In the genomic region with DNA sequence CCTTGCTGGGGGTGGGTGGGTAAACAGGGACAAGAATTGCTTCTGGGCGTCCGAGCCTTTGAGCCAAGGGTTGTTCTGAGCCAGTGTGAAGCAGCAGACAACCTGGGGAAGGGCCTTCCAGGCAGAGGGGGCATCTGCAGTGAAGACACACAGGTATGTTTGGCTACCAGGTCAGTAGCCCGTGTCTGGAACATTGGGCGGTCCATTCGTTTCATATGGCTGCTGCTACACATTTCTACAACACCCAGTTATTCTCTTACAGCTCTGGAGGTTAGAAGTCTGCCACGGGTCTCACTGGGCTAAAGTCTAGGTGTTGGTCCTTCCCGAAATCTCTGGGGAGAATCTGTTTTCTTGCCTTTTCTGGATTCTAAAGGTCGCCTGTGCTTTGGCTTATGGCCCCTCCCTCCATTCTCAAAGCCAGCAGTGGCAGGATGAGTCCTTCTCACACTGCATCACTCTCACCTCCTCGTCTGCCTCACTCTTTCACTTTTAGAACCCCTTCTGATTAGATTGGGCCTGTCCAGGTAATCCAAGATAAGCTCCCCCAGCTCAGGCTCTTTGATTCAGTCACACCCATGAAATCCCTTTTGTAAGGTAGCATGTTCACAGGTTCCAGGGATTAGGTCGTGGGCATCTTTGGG, we compare ENCODE assay signal across 12 cellular contexts.
DNase-seq lines count a peak whose midpoint lies in the region; TF ChIP-seq lines count a peak whose summit lies in the region.
"Had no signal": no experiment of that assay in that cellular context is flagged by ENCODE, and none has a peak within 500 bp of the region (broad histone marks: within the 10 kb centered on the region; RNA-seq: fewer than 3 reads in every experiment).

No MANE protein-coding gene starts in this region.

- H3K4me1 Mint-ChIP-seq in Calu3 (ENCODE audit: low read depth, unreplicated experiment) (peaks cover 56% of the 10 kb centered on the region), chondrocyte (ENCODE audit: low read depth) (peaks cover 74% of the 10 kb centered on the region)

- 85 to 87% methylated on average over 10 of the region's 10 CpGs for WGBS in sigmoid colon, 2 donors

- H3K4me3 Mint-ChIP-seq in Calu3 (ENCODE audit: low read depth, unreplicated experiment) (no peak overlapping the region), chondrocyte (ENCODE audit: unreplicated experiment) (no peak overlapping the region)
- H3K4me3 Mint-ChIP-seq: CD4-positive, alpha-beta T cell had no signal

- no peaks in the 10 kb centered on the region for H3K9me3 ChIP-seq in KOPT-K1 (ENCODE audit: insufficient read depth, low read length, poor library complexity, severe bottlenecking)
- no peaks in the 10 kb centered on the region for H3K9me3 ChIP-seq in sigmoid colon
- no peaks in the 10 kb centered on the region for H3K9me3 ChIP-seq in HAP-1
- H3K9me3 ChIP-seq: psoas muscle had no signal

- intact Hi-C loops in Calu3 (cut with micrococcal nuclease; ENCODE audit: unreplicated experiment): no loop called here
- intact Hi-C loops in sigmoid colon (cut with DNase I): no loop called here

- H3K36me3 Mint-ChIP-seq in Calu3 (ENCODE audit: insufficient read depth, unreplicated experiment): peaks cover 24% of the 10 kb centered on the region
- peaks cover 2% of the 10 kb centered on the region for H3K36me3 Mint-ChIP-seq in chondrocyte (ENCODE audit: low read depth)

- no peaks in the 10 kb centered on the region for H3K27me3 ChIP-seq in sigmoid colon
- H3K27me3 ChIP-seq in HAP-1 (ENCODE audit: low read depth): no peaks in the 10 kb centered on the region

- no peak for TF ChIP-seq EP300 in sigmoid colon (IDR thresholded peaks at IDR 0.05)

- H3K9me3 Mint-ChIP-seq in Calu3 (ENCODE audit: low read depth, unreplicated experiment) (no peaks in the 10 kb centered on the region), chondrocyte (ENCODE audit: low read depth) (no peaks in the 10 kb centered on the region)
- H3K9me3 Mint-ChIP-seq: brain; CD4-positive, alpha-beta T cell had no signal

- in situ Hi-C loops in HAP-1 (cut with MboI; ENCODE audit: low sequenced_read_pairs): no loop called here

- peak overlapping the region; percentile 68 for H3K27ac Mint-ChIP-seq in Calu3 (ENCODE audit: unreplicated experiment)
- H3K27ac Mint-ChIP-seq in chondrocyte (ENCODE audit: unreplicated experiment): peak overlapping the region; percentile 90

- H3K4me1 ChIP-seq in sigmoid colon (peaks cover 0 to 82% (median 74%) of the 10 kb centered on the region in 4 donors), HAP-1 (0 out of 2 replicates have a peak, but pooled peaks cover 4% of the 10 kb centered on the region)

- CTCF ChIA-PET in Calu3 (lab: Charles Lee): no interaction called here

- H3K36me3 ChIP-seq in KOPT-K1 (ENCODE audit: insufficient read depth, low read length) (peaks cover 15% of the 10 kb centered on the region; the same call in 1 of the 2 replicates), sigmoid colon (no peaks in the 10 kb centered on the region), HAP-1 (replicated peaks) (no peaks in the 10 kb centered on the region)

- H3K4me3 ChIP-seq in sigmoid colon (no peak overlapping the region), HAP-1 (no peak overlapping the region)
- H3K4me3 ChIP-seq: psoas muscle had no signal

- TF ChIP-seq CTCF in Calu3 (IDR thresholded peaks at IDR 0.05; ENCODE audit: unreplicated experiment): no peak
- no peak for TF ChIP-seq CTCF in chondrocyte (IDR thresholded peaks at IDR 0.05)
- no peak for TF ChIP-seq CTCF in sigmoid colon (IDR thresholded peaks at IDR 0.05)

- H3K27ac ChIP-seq in KOPT-K1 (ENCODE audit: low read depth, low read length, poor library complexity, severe bottlenecking) (peak overlapping the region; percentile 68), sigmoid colon (peak overlapping the region in 3 of 4 donors; percentile 80 to 87 (median 83))
- H3K27ac ChIP-seq: psoas muscle had no signal

- H3K27me3 Mint-ChIP-seq in Calu3 (ENCODE audit: unreplicated experiment) (no peaks in the 10 kb centered on the region), chondrocyte (ENCODE audit: low read depth) (no peaks in the 10 kb centered on the region)
- H3K27me3 Mint-ChIP-seq: brain; CD4-positive, alpha-beta T cell had no signal

- DNase-seq in Calu3 (no peak), chondrocyte (ENCODE audit: low spot score) (no peak), sigmoid colon (no peak), HAP-1 (ENCODE audit: low spot score in 2 of 2) (no peak), NCI-H446 treated with DMSO at 0.1 percent for 48 hours (lab: John Stamatoyannopoulos, UW) (no peak), occipital lobe (lab: John Stamatoyannopoulos, UW) (no peak)
- DNase-seq: CD4-positive, alpha-beta T cell; mesendoderm; NCI-H187; psoas muscle had no signal

- no peak for TF ChIP-seq POLR2A in sigmoid colon (IDR thresholded peaks at IDR 0.05)

- BruUV-seq in Calu3 (replicated peaks; lab: Mats Ljungman, UMichigan): no TSS peak
